ENCODE assay signal across 9 cellular contexts in genomic region chr2:53913721-53914120, GRCh38. TPM values are rescaled to one million over a fixed set of nuclear protein-coding genes. Genes with fewer than 3 reads are reported as not detected.
DNase-seq lines count a peak whose midpoint lies in the region; ATAC-seq and TF ChIP-seq lines count a peak whose summit lies in the region.
"Had no signal": no experiment of that assay in that cellular context is flagged by ENCODE, and none has a peak within 500 bp of the region (broad histone marks: within the 10 kb centered on the region; RNA-seq: fewer than 3 reads in every experiment).

No MANE protein-coding gene starts in this region.

- H3K4me1 Mint-ChIP-seq in T-helper 17 cell: peaks cover 4% of the 10 kb centered on the region

- H3F3A ChIP-seq in MM.1S (ENCODE audit: insufficient read depth, low read length): no peaks in the 10 kb centered on the region

- H3K9me2 ChIP-seq in MM.1S (replicated peaks; ENCODE audit: insufficient read depth, low read length): no peaks in the 10 kb centered on the region

- H3K4me3 Mint-ChIP-seq in T-helper 17 cell: no peak overlapping the region

- no peak overlapping the region for H3K4me2 ChIP-seq in MM.1S (ENCODE audit: low read depth, low read length)

- no peak for TF ChIP-seq POLR2A in esophagus muscularis mucosa (IDR thresholded peaks at IDR 0.05; ENCODE audit: low read depth)

- no peaks in the 10 kb centered on the region; the same call in 1 of the 2 replicates for H4K20me1 ChIP-seq in MM.1S (ENCODE audit: insufficient read depth, low read length)

- 71% methylated on average over 3 of the region's 3 CpGs for WGBS in esophagus muscularis mucosa

- no peak overlapping the region for H3K4me3 ChIP-seq in effector memory CD4-positive, alpha-beta T cell (ENCODE audit: insufficient read depth, low read depth, low read length, poor library complexity, severe bottlenecking)
- no peak overlapping the region for H3K4me3 ChIP-seq in MM.1S (ENCODE audit: low read length)
- no peak overlapping the region for H3K4me3 ChIP-seq in esophagus muscularis mucosa
- H3K4me3 ChIP-seq: skin epidermis had no signal

- intact Hi-C loops in esophagus muscularis mucosa (cut with DNase I): no loop called here

- H3K9me3 ChIP-seq in T-helper 17 cell (ENCODE audit: control insufficient read depth, low read length, poor library complexity, severe bottlenecking) (no peaks in the 10 kb centered on the region), MM.1S (replicated peaks; ENCODE audit: insufficient read depth, low read length) (no peaks in the 10 kb centered on the region), esophagus muscularis mucosa (no peaks in the 10 kb centered on the region)
- no peaks in the 10 kb centered on the region for H3K9me3 ChIP-seq in effector memory CD4-positive, alpha-beta T cell (ENCODE audit: control insufficient read depth, low read length)

- no peak overlapping the region for H2AFZ ChIP-seq in MM.1S (ENCODE audit: low read length)

- H3K9ac ChIP-seq in MM.1S (ENCODE audit: low read length): no peak overlapping the region

- no peak for TF ChIP-seq EP300 in esophagus muscularis mucosa (IDR thresholded peaks at IDR 0.05)

- H3K36me3 Mint-ChIP-seq in T-helper 17 cell (ENCODE audit: low read depth): peaks cover 2% of the 10 kb centered on the region

- TF ChIP-seq CTCF in MM.1S (IDR thresholded peaks at IDR 0.05; ENCODE audit: low read length) (no peak), esophagus muscularis mucosa (IDR thresholded peaks at IDR 0.05) (no peak)

- H3K27me3 ChIP-seq in effector memory CD4-positive, alpha-beta T cell (replicated peaks; ENCODE audit: control insufficient read depth, insufficient read depth, low read length, poor library complexity, severe bottlenecking): no peaks in the 10 kb centered on the region
- H3K27me3 ChIP-seq in MM.1S (replicated peaks; ENCODE audit: insufficient read depth, low read length): no peaks in the 10 kb centered on the region
- H3K27me3 ChIP-seq in esophagus muscularis mucosa: no peaks in the 10 kb centered on the region

- H3K36me3 ChIP-seq in effector memory CD4-positive, alpha-beta T cell (ENCODE audit: control insufficient read depth, insufficient read depth, low read length): peaks cover 33% of the 10 kb centered on the region
- H3K36me3 ChIP-seq in MM.1S (replicated peaks; ENCODE audit: insufficient read depth, low read length): peaks cover 14% of the 10 kb centered on the region
- H3K36me3 ChIP-seq in esophagus muscularis mucosa: peaks cover 7 to 64% (median 42%) of the 10 kb centered on the region in 4 donors

- H3K27ac Mint-ChIP-seq in T-helper 17 cell: peak overlapping the region; percentile 41

- no peaks in the 10 kb centered on the region for H3K27me3 Mint-ChIP-seq in T-helper 17 cell

- no peaks in the 10 kb centered on the region for H3K4me1 ChIP-seq in effector memory CD4-positive, alpha-beta T cell (ENCODE audit: control insufficient read depth, insufficient read depth, low read length, poor library complexity, severe bottlenecking)
- H3K4me1 ChIP-seq in MM.1S (ENCODE audit: low read length) (no peaks in the 10 kb centered on the region), esophagus muscularis mucosa (peaks cover 0 to 3% (median 0%) of the 10 kb centered on the region in 4 donors)

- ATAC-seq in activated CD4-positive, CD25-positive, alpha-beta regulatory T cell treated with anti-CD3 and anti-CD28 coated beads, Interleukin-2, amount 50 U/mL, for 24 hours: peak; percentile 94 to 96
- ATAC-seq in HG02885 (IDR thresholded peaks at IDR 0.05; ENCODE audit: poor library complexity, unreplicated experiment): peak; percentile 77
- peak; percentile 64 for ATAC-seq in T-helper 17 cell

- DNase-seq in activated CD4-positive, CD25-positive, alpha-beta regulatory T cell treated with anti-CD3 and anti-CD28 coated beads, Interleukin-2, amount 50 U/mL, for 72 hours: no peak
- no peak for DNase-seq in T-helper 17 cell
- peak; percentile 90 for DNase-seq in iris pigment epithelial cell (ENCODE audit: low read depth)
- no peak for DNase-seq in effector memory CD4-positive, alpha-beta T cell
- DNase-seq in MM.1S: no peak
- no peak for DNase-seq in esophagus muscularis mucosa (ENCODE audit: extremely low spot score)

- H3K79me2 ChIP-seq in MM.1S (ENCODE audit: low read length): no peaks in the 10 kb centered on the region

- no peak overlapping the region for H3K27ac ChIP-seq in effector memory CD4-positive, alpha-beta T cell (ENCODE audit: insufficient read depth, low read length, poor library complexity, severe bottlenecking)
- H3K27ac ChIP-seq in MM.1S (ENCODE audit: low read length) (no peak overlapping the region), esophagus muscularis mucosa (replicated peaks in 1 of 4) (no peak overlapping the region)

RNA-seq across cellular contexts. Expression of gene GPR75, which starts 54.0 kb away (rescaled TPM):
- total RNA-seq in T-helper 17 cell: 1 to 10 TPM; 1.8 to 2.7 TPM
- 1 to 10 TPM; 1.2 to 4.6 (median 2.8) TPM for total RNA-seq in esophagus muscularis mucosa

RNA-seq across cellular contexts. Expression of gene PSME4, which starts 57.1 kb away (rescaled TPM):
- total RNA-seq in T-helper 17 cell (10 to 100 TPM; 64.5 to 80.4 TPM), esophagus muscularis mucosa (10 to 100 TPM; 47.5 to 65.8 (median 48.3) TPM)
